8 cellular contexts compared by ENCODE assay signal in the genomic region with DNA sequence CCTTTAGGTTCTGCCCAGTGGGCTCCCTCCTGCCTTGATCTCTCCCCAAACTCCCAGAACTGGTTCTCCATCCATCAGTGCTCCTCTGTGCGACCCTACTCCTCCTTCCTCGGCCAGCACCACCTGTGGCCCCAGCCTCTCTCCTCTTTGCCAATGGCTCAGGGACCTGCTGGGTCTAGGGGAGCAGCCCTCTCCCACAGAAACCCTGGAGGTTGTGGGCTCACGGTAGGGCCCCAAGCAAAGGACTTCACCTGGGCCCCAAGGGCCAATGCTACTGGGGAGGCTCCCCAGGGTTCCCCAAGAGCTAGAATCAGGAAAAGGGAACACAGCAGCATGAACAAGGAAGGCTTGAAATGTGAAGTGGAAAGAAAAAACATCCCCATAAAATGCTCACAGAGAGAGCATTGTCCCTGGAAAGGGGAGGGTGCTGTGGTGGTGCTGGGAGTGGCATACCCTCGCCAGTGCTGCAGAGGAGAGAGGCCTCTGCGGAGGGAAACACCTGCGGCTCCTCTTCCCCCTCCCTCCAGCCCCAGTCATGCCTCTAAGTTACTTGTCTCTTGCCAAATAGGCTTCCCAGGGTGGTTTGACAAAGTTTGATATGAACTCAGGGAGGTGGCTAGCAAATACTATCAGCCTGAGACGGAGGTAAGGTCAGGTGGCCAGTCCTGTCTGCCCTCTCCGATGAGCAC. TPM values are rescaled to one million over a fixed set of nuclear protein-coding genes. Genes with fewer than 3 reads are reported as not detected.
A peak's percentile ranks its signal among the peaks of the same experiment; 100 is the strongest.
DNase-seq lines count a peak whose midpoint lies in the region; ATAC-seq, FAIRE-seq and TF ChIP-seq lines count a peak whose summit lies in the region.

No MANE protein-coding gene starts in this region.

- H3K79me2 ChIP-seq in OCI-LY7 (ENCODE audit: insufficient read depth, low read depth, low read length) = no peaks in the 10 kb centered on the region

- H2AFZ ChIP-seq in OCI-LY7 (ENCODE audit: low read length) = no peak overlapping the region

- no TSS peak for BruUV-seq in OCI-LY7 (replicated peaks; lab: Mats Ljungman, UMichigan)

- H3K27me3 ChIP-seq in effector memory CD4-positive, alpha-beta T cell (replicated peaks; ENCODE audit: control insufficient read depth, insufficient read depth, low read length, poor library complexity, severe bottlenecking) = no peaks in the 10 kb centered on the region
- H3K27me3 ChIP-seq in pancreas = no peaks in the 10 kb centered on the region

- peak overlapping the region; percentile 96 for H3K4me2 ChIP-seq in OCI-LY7 (ENCODE audit: low read length)

- H3K36me3 ChIP-seq in OCI-LY7 (ENCODE audit: insufficient read depth, low read length) = peaks cover 17% of the 10 kb centered on the region; the same call in 1 of the 2 replicates
- H3K36me3 ChIP-seq in effector memory CD4-positive, alpha-beta T cell (ENCODE audit: control insufficient read depth, insufficient read depth, low read length) = peaks cover 31% of the 10 kb centered on the region
- peaks cover 0 to 4% (median 3%) of the 10 kb centered on the region in 3 donors for H3K36me3 ChIP-seq in pancreas

- H3K4me3 ChIP-seq in OCI-LY7 (ENCODE audit: low read depth, low read length, poor library complexity, severe bottlenecking) (peak overlapping the region; percentile 83), pancreas (peak overlapping the region in 2 of 4 donors; percentile 67 to 91)
- H3K4me3 ChIP-seq in effector memory CD4-positive, alpha-beta T cell (ENCODE audit: insufficient read depth, low read depth, low read length, poor library complexity, severe bottlenecking) = peak overlapping the region; percentile 93

- no peaks in the 10 kb centered on the region for H3K9me2 ChIP-seq in OCI-LY7 (ENCODE audit: insufficient read depth, low read length)

- CTCF ChIA-PET in OCI-LY7 (lab: Charles Lee; ENCODE audit: unreplicated experiment) = interaction anchor here (0.6 kb wide), 1 partner anchor 75 kb away, joined by 3 read pairs; no protein-coding TSS in a partner anchor

- H3K27ac ChIP-seq in OCI-LY7 (ENCODE audit: low read depth, low read length, poor library complexity, severe bottlenecking) (no peak overlapping the region), pancreas (peak overlapping the region; percentile 90 to 94 (median 92))
- peak overlapping the region; percentile 87 for H3K27ac ChIP-seq in effector memory CD4-positive, alpha-beta T cell (ENCODE audit: insufficient read depth, low read length, poor library complexity, severe bottlenecking)

- H3K9me3 ChIP-seq in OCI-LY7 (ENCODE audit: low read length) (no peaks in the 10 kb centered on the region), pancreas (no peaks in the 10 kb centered on the region)
- no peaks in the 10 kb centered on the region for H3K9me3 ChIP-seq in effector memory CD4-positive, alpha-beta T cell (ENCODE audit: control insufficient read depth, low read length)

- FAIRE-seq in GM12891 (lab: Jason Lieb, UNC) = peak; percentile 26
- FAIRE-seq in pancreas (lab: Jason Lieb, UNC) = no peak

- no peaks in the 10 kb centered on the region for H4K20me1 ChIP-seq in OCI-LY7 (ENCODE audit: insufficient read depth, low read length)

- intact Hi-C loops in OCI-LY7 (cut with micrococcal nuclease; ENCODE audit: unreplicated experiment) = loop anchor here (2.0 kb wide), 2 partner anchors 31 to 97 kb away; no protein-coding TSS in a partner anchor
- intact Hi-C loops in pancreas (cut with DNase I) = no loop called here

- POLR2A ChIA-PET in OCI-LY7 (lab: Charles Lee) = interaction anchor here (0.5 to 2.1 kb wide), 4 partner anchors 9 to 439 kb away, joined by 3 to 5 read pairs (median 4); no protein-coding TSS in a partner anchor

- 30 to 48% methylated on average over 6 to 8 of the region's 8 CpGs for WGBS in pancreas, 2 donors

- ATAC-seq in pancreas = peak; percentile 11 to 31 (median 19)

- TF ChIP-seq POLR2A in GM12891 (IDR thresholded peaks at IDR 0.05; ENCODE audit: low read depth, low read length) = no peak

- TF ChIP-seq CTCF in OCI-LY7 (conservative IDR thresholded peaks at IDR 0.05; ENCODE audit: low read length) (no peak), pancreas (IDR thresholded peaks at IDR 0.05) (no peak)

- no peak for DNase-seq in GM12891 (ENCODE audit: insufficient read length, low spot score)
- DNase-seq in OCI-LY7 (ENCODE audit: low spot score) = peak; percentile 45
- DNase-seq in effector memory CD4-positive, alpha-beta T cell = no peak
- peak in 5 of 6 donors; percentile 42 to 64 (median 57) for DNase-seq in pancreas
- no peak for DNase-seq in NK-92 treated with Interleukin-12 subunit alpha and Interleukin-12 subunit beta, amount 100 ng/mL, for 24 hours (lab: John Stamatoyannopoulos, UW)
- no peak for DNase-seq in NCI-H226
- DNase-seq in iPS-NIHi11 (ENCODE audit: low spot score) = no peak
- DNase-seq in NCI-H82 (lab: John Stamatoyannopoulos, UW) = no peak

- peaks cover 47% of the 10 kb centered on the region for H3K4me1 ChIP-seq in OCI-LY7 (ENCODE audit: insufficient read depth, low read length, poor library complexity, severe bottlenecking)
- H3K4me1 ChIP-seq in effector memory CD4-positive, alpha-beta T cell (ENCODE audit: control insufficient read depth, insufficient read depth, low read length, poor library complexity, severe bottlenecking) = peaks cover 64% of the 10 kb centered on the region
- H3K4me1 ChIP-seq in pancreas = peaks cover 40 to 58% (median 42%) of the 10 kb centered on the region in 3 donors

TF ChIP-seq in GM12891, 5 proteins besides CTCF, POLR2A, EP300 and RAD21:
- TF ChIP-seq POLR2AphosphoS5 (IDR thresholded peaks at IDR 0.05; ENCODE audit: low read depth, low read length) (no peak), TAF1 (IDR thresholded peaks at IDR 0.05; ENCODE audit: low read depth, low read length) (no peak), SPI1 (IDR thresholded peaks at IDR 0.05; ENCODE audit: low read depth, low read length) (no peak), POU2F2 (IDR thresholded peaks at IDR 0.05; ENCODE audit: low read depth, low read length) (no peak), PAX5 (IDR thresholded peaks at IDR 0.05; ENCODE audit: insufficient read depth, low read length, severe bottlenecking) (no peak)

RNA-seq across cellular contexts. Expression of a gene that starts 2.5 kb away (rescaled TPM):
- 9.0 TPM for polyA plus RNA-seq in GM12891 (2012; ENCODE audit: low read depth, missing spikeins)
- 20.9 and 21.0 TPM in 2 replicates for total RNA-seq in OCI-LY7 (2014; rRNA removed; shearing (Covaris generic))
- 46.5 and 53.3 TPM in 2 replicates for total RNA-seq in OCI-LY7 (2022)
- total RNA-seq in pancreas = 100 to 1,000 TPM in 1 of 6 donors, 10 to 100 TPM in 5; 56.3 to 124 (median 76.4) TPM
- polyA plus RNA-seq in pancreas = 100 to 1,000 TPM in 1 of 2 donors, 10 to 100 TPM in 1; 88.9 to 185 TPM

RNA-seq across cellular contexts. Expression of a gene that starts 9.3 kb away (rescaled TPM):
- polyA plus RNA-seq in GM12891 (2012; ENCODE audit: low read depth, missing spikeins) = 0.06 TPM
- total RNA-seq in OCI-LY7 (2014; rRNA removed; shearing (Covaris generic)) = 0.09 TPM in 1 of 2 replicates, not detected in the other
- total RNA-seq in OCI-LY7 (2022) (0.44 and 1.0 TPM in 2 replicates), pancreas (100 to 1,000 TPM in 1 of 6 donors, 10 to 100 TPM in 4, 1 to 10 TPM in 1; 4.1 to 146 (median 55.9) TPM)
- polyA plus RNA-seq in pancreas = 10 to 100 TPM in 1 of 2 donors, 1 to 10 TPM in 1; 8.4 to 57.6 TPM

RNA-seq across cellular contexts. Expression of a gene that starts 44.4 kb away (rescaled TPM):
- polyA plus RNA-seq in GM12891 (2012; ENCODE audit: low read depth, missing spikeins) = 74.3 TPM
- total RNA-seq in OCI-LY7 (2014; rRNA removed; shearing (Covaris generic)) = 120 and 136 TPM in 2 replicates
- total RNA-seq in OCI-LY7 (2022) = 153 and 181 TPM in 2 replicates
- 10 to 100 TPM; 21.3 to 38.4 (median 30.5) TPM for total RNA-seq in pancreas
- 10 to 100 TPM; 69.2 to 88.9 TPM for polyA plus RNA-seq in pancreas

Comparison
In these comparisons a context has a peak if more than half of its experiments do, and no peak if none do; other contexts are left out.
1. DNase-seq: peak in OCI-LY7 (single experiment) and pancreas (5 of 6); none in GM12891 (single experiment), effector memory CD4-positive, alpha-beta T cell (0 of 3), NK-92 treated with Interleukin-12 subunit alpha and Interleukin-12 subunit beta, amount 100 ng/mL, for 24 hours (single experiment), NCI-H226 (single experiment), iPS-NIHi11 (single experiment) and NCI-H82 (single experiment).